ENCODE assay signal across 24 cellular contexts in the genomic region with DNA sequence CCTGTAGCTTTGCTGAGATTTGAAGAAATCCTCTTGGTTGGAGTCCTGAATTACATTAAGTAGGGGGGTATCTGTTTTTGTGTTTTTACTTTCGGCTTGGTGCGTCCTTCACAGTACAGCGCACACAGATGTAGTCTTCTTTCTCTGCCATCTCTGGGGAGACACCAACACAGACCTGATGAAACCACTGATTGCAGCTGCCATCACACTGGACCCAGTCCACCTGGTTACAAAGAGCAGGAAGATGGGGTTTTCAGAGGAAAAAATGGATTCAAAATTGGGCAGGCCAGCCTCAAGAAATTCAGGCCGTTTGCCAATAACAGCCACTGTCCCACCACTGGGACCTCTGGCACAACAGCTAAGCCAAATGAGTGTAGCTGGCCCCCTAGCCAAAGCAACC. TPM values are rescaled to one million over a fixed set of nuclear protein-coding genes. Genes with fewer than 3 reads are reported as not detected.
"Had no signal": no experiment of that assay in that cellular context is flagged by ENCODE, and none has a peak within 500 bp of the region (broad histone marks: within the 10 kb centered on the region; RNA-seq: fewer than 3 reads in every experiment).

No MANE protein-coding gene starts in this region.

- H3K36me3 ChIP-seq: ovary had no signal

- H3K4me3 ChIP-seq: hepatocyte, left lung, lung, ovary, psoas muscle, right lobe of liver, skin epidermis had no signal

- H3K4me3 Mint-ChIP-seq: activated naive CD4-positive, alpha-beta T cell treated with anti-CD3 and anti-CD28 coated beads for 36 hours; activated naive CD8-positive, alpha-beta T cell treated with anti-CD3 and anti-CD28 coated beads, Interleukin-2, amount 50 U/mL, for 24 hours; activated T-cell treated with anti-CD3 and anti-CD28 coated beads, Interleukin-2, amount 50 U/mL, for 4 hours; immature natural killer cell; mesothelial cell of epicardium; natural killer cell treated with Interleukin-12 subunit alpha and Interleukin-12 subunit beta and Interleukin-15 and Interleukin-18, amount 100 ng/mL, for 72 hours; stimulated activated memory B cell treated with anti-CD40 and anti-IgM and Interleukin-4, amounts not matched to agents 10 μg/mL and 1 μg/mL and 100 μg/mL, for 72 hours; T-helper 1 cell treated with Interleukin-12 subunit alpha and Interleukin-12 subunit beta and Interleukin-4 antibody, amounts not matched to agents 30 μg/mL and 1 μg/mL, for 36 hours had no signal

- H3K27me3 Mint-ChIP-seq: activated naive CD8-positive, alpha-beta T cell treated with anti-CD3 and anti-CD28 coated beads, Interleukin-2, amount 50 U/mL, for 24 hours; natural killer cell treated with Interleukin-12 subunit alpha and Interleukin-12 subunit beta and Interleukin-15 and Interleukin-18, amount 100 ng/mL, for 72 hours; stimulated activated memory B cell treated with anti-CD40 and anti-IgM and Interleukin-4, amounts not matched to agents 10 μg/mL and 1 μg/mL and 100 μg/mL, for 72 hours had no signal

- H3K4me1 ChIP-seq: foreskin keratinocyte, left lung, psoas muscle, right lobe of liver had no signal

- H3K27me3 ChIP-seq: foreskin keratinocyte, hepatocyte, left lung, neutrophil, ovary, right lobe of liver had no signal

- DNase-seq: activated CD4-positive, alpha-beta T cell treated with anti-CD3 and anti-CD28 coated beads for 4 hours; activated CD4-positive, alpha-beta T cell treated with anti-CD3 and anti-CD28 coated beads, Interleukin-2, amount 50 U/mL, for 48 hours; activated CD4-positive, CD25-positive, alpha-beta regulatory T cell; activated CD8-positive, alpha-beta memory T cell treated with anti-CD3 and anti-CD28 coated beads, Interleukin-2, amount 50 U/mL, for 48 hours; activated naive CD4-positive, alpha-beta T cell treated with anti-CD3 and anti-CD28 coated beads for 36 hours; activated naive CD8-positive, alpha-beta T cell treated with anti-CD3 and anti-CD28 coated beads, Interleukin-2, amount 50 U/mL, for 24 hours; activated T-cell treated with anti-CD3 and anti-CD28 coated beads, Interleukin-2, amount 50 U/mL, for 4 hours; erythroblast; foreskin keratinocyte; immature natural killer cell; left lung; ovary; psoas muscle; right lobe of liver; stimulated activated CD4-positive, alpha-beta T cell treated with anti-CD3 and anti-CD28 coated beads, Interleukin-2, amount 100 ng/mL, for 24 hours had no signal

- ATAC-seq: activated naive CD8-positive, alpha-beta T cell treated with anti-CD3 and anti-CD28 coated beads, Interleukin-2, amount 50 U/mL, for 24 hours; activated T-cell treated with anti-CD3 and anti-CD28 coated beads, Interleukin-2, amount 50 U/mL, for 4 hours; foreskin keratinocyte; left lung; natural killer cell treated with Interleukin-12 subunit alpha and Interleukin-12 subunit beta and Interleukin-15 and Interleukin-18, amount 100 ng/mL, for 72 hours; psoas muscle; right lobe of liver; stimulated activated memory B cell treated with anti-CD40 and anti-IgM and Interleukin-4, amounts not matched to agents 10 μg/mL and 1 μg/mL and 100 μg/mL, for 72 hours had no signal

- H3K9me3 ChIP-seq: left lung, neutrophil, ovary, psoas muscle, right lobe of liver had no signal

- H3K9me3 Mint-ChIP-seq: activated naive CD4-positive, alpha-beta T cell treated with anti-CD3 and anti-CD28 coated beads for 36 hours; activated naive CD8-positive, alpha-beta T cell treated with anti-CD3 and anti-CD28 coated beads, Interleukin-2, amount 50 U/mL, for 24 hours; activated T-cell treated with anti-CD3 and anti-CD28 coated beads, Interleukin-2, amount 50 U/mL, for 4 hours; immature natural killer cell; mesothelial cell of epicardium; natural killer cell treated with Interleukin-12 subunit alpha and Interleukin-12 subunit beta and Interleukin-15 and Interleukin-18, amount 100 ng/mL, for 72 hours; stimulated activated memory B cell treated with anti-CD40 and anti-IgM and Interleukin-4, amounts not matched to agents 10 μg/mL and 1 μg/mL and 100 μg/mL, for 72 hours; T-helper 1 cell treated with Interleukin-12 subunit alpha and Interleukin-12 subunit beta and Interleukin-4 antibody, amounts not matched to agents 30 μg/mL and 1 μg/mL, for 36 hours had no signal

- H3K27ac Mint-ChIP-seq: activated naive CD4-positive, alpha-beta T cell treated with anti-CD3 and anti-CD28 coated beads for 36 hours; activated naive CD8-positive, alpha-beta T cell treated with anti-CD3 and anti-CD28 coated beads, Interleukin-2, amount 50 U/mL, for 24 hours; immature natural killer cell; mesothelial cell of epicardium; natural killer cell treated with Interleukin-12 subunit alpha and Interleukin-12 subunit beta and Interleukin-15 and Interleukin-18, amount 100 ng/mL, for 72 hours; stimulated activated memory B cell treated with anti-CD40 and anti-IgM and Interleukin-4, amounts not matched to agents 10 μg/mL and 1 μg/mL and 100 μg/mL, for 72 hours; T-helper 1 cell treated with Interleukin-12 subunit alpha and Interleukin-12 subunit beta and Interleukin-4 antibody, amounts not matched to agents 30 μg/mL and 1 μg/mL, for 36 hours had no signal

- H3K4me1 Mint-ChIP-seq: activated naive CD8-positive, alpha-beta T cell treated with anti-CD3 and anti-CD28 coated beads, Interleukin-2, amount 50 U/mL, for 24 hours; mesothelial cell of epicardium; stimulated activated memory B cell treated with anti-CD40 and anti-IgM and Interleukin-4, amounts not matched to agents 10 μg/mL and 1 μg/mL and 100 μg/mL, for 72 hours had no signal

RNA-seq across cellular contexts. Expression of gene SYT2, which starts 18.7 kb away (rescaled TPM):
- total RNA-seq: activated CD8-positive, alpha-beta memory T cell treated with anti-CD3 and anti-CD28 coated beads for 36 hours; activated naive CD4-positive, alpha-beta T cell treated with anti-CD3 and anti-CD28 coated beads for 36 hours; activated T-cell treated with anti-CD3 and anti-CD28 coated beads, Interleukin-2, amount 50 U/mL, for 4 hours; natural killer cell treated with Interleukin-12 subunit alpha and Interleukin-12 subunit beta and Interleukin-15 and Interleukin-18, amount 100 ng/mL, for 72 hours; right lobe of liver had no signal
